In the genomic region with DNA sequence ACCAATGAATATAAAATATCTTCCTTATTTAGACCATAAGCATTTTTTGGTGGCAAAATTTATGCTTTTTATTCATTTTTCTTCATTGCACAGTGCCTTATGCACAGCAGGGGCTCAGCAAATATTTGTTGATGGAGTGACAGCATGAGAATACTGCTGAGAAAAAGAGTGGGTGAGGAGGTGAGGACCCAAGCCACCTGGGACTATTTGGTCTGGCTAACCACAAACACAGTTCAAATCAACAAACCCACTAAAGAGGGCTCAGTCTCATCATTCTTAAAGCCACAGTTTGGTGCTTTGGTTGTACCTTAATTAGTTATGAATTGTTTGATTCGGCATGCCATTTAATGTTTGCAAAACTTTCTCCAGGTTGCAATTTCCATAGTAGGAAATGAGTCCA, we compare ENCODE assay signal across 28 cellular contexts.
DNase-seq lines count a peak whose midpoint lies in the region; ATAC-seq, FAIRE-seq and TF ChIP-seq lines count a peak whose summit lies in the region.
"Had no signal": no experiment of that assay in that cellular context is flagged by ENCODE, and none has a peak within 500 bp of the region (broad histone marks: within the 10 kb centered on the region; RNA-seq: fewer than 3 reads in every experiment).

No MANE protein-coding gene starts in this region.

- no peaks in the 10 kb centered on the region for H4K20me1 ChIP-seq in BLaER1 treated with 17β-estradiol and CSF1 and Interleukin-3, amounts not matched to agents 10 nM and 100 nM
- H4K20me1 ChIP-seq in GM12878 (ENCODE audit: control insufficient read depth, insufficient read depth): no peaks in the 10 kb centered on the region

- no peaks in the 10 kb centered on the region for H3K27me3 ChIP-seq in BLaER1 treated with 17β-estradiol and CSF1 and Interleukin-3, amounts not matched to agents 10 nM and 100 nM
- no peaks in the 10 kb centered on the region for H3K27me3 ChIP-seq in GM12878 (replicated peaks in 1 of 2; ENCODE audit: control insufficient read depth in 2 of 2, insufficient read depth in 2 of 2, low read length in 1 of 2)
- H3K27me3 ChIP-seq: SJSA1 had no signal

- BruUV-seq in GM12878 (replicated peaks; lab: Mats Ljungman, UMichigan): no TSS peak

- in situ Hi-C loops in GM12878 (cut with MboI): no loop called here

- WGBS in GM12878 (ENCODE audit: insufficient coverage, insufficient replicate concordance, low lambda C conversion rate, missing lambda C conversion rate): 0% methylated on average over 1 of the region's 1 CpG

- H3K79me2 ChIP-seq in GM12878 (ENCODE audit: control insufficient read depth, insufficient read depth, low read length): no peaks in the 10 kb centered on the region

- TF ChIP-seq POLR2A in GM12878 (IDR thresholded peaks at IDR 0.05; ENCODE audit: low read depth, low read length): no peak

- RAD21 ChIA-PET in GM12878 (lab: Charles Lee; ENCODE audit: unreplicated experiment): no interaction called here

- H3K4me1 ChIP-seq in BLaER1 treated with 17β-estradiol and CSF1 and Interleukin-3, amounts not matched to agents 10 nM and 100 nM: peaks cover 0 to 57% (median 35%) of the 10 kb centered on the region in 10 experiments; a peak in 15 of 20 replicates
- no peaks in the 10 kb centered on the region for H3K4me1 ChIP-seq in GM12878 (ENCODE audit: control insufficient read depth, insufficient read depth, low read length)
- H3K4me1 ChIP-seq: Caco-2, SJSA1 had no signal

- intact Hi-C loops in GM12878 (cut with micrococcal nuclease; ENCODE audit: unreplicated experiment): no loop called here

- H3K4me2 ChIP-seq in BLaER1 treated with 17β-estradiol and CSF1 and Interleukin-3, amounts not matched to agents 10 nM and 100 nM: peak overlapping the region in 8 of 11 experiments; percentile 6 to 65 (median 44); a peak in 14 of 22 replicates
- no peak overlapping the region for H3K4me2 ChIP-seq in GM12878 (ENCODE audit: control insufficient read depth, insufficient read depth)

- H2AFZ ChIP-seq in GM12878 (ENCODE audit: control insufficient read depth, low read depth, low read length): no peak overlapping the region
- H2AFZ ChIP-seq: GM23248 had no signal

- no peak overlapping the region for H3K4me3 ChIP-seq in BLaER1 treated with 17β-estradiol and CSF1 and Interleukin-3, amounts not matched to agents 10 nM and 100 nM
- H3K4me3 ChIP-seq in GM12878: no peak overlapping the region
- H3K4me3 ChIP-seq: GM23248, SJSA1 had no signal

- no peak for TF ChIP-seq EP300 in GM12878 (IDR thresholded peaks at IDR 0.05; ENCODE audit: borderline replicate concordance in 1 of 2, control insufficient read depth in 1 of 2, low read depth in 2 of 2, low read length in 2 of 2)

- no peak for TF ChIP-seq RAD21 in GM12878 (IDR thresholded peaks at IDR 0.05; ENCODE audit: insufficient read depth, low read depth, low read length)

- peaks cover 10 to 18% (median 13%) of the 10 kb centered on the region in 11 experiments for H3K9me3 ChIP-seq in BLaER1 treated with 17β-estradiol and CSF1 and Interleukin-3, amounts not matched to agents 10 nM and 100 nM (replicated peaks in 1 of 11)
- peaks cover 2% of the 10 kb centered on the region; the same call in 1 of the 3 replicates for H3K9me3 ChIP-seq in GM12878 (replicated peaks; ENCODE audit: control insufficient read depth, insufficient read depth, low read length)
- H3K9me3 ChIP-seq: Caco-2, SJSA1 had no signal

- POLR2A ChIA-PET in GM12878 (lab: Charles Lee): no interaction called here

- peak; percentile 75 for ATAC-seq in GM18868 (IDR thresholded peaks at IDR 0.05; ENCODE audit: unreplicated experiment)
- ATAC-seq in GM12878: peak; percentile 19; the same call in 1 of the 3 replicates
- no peak for ATAC-seq in HG03571 (IDR thresholded peaks at IDR 0.05; ENCODE audit: unreplicated experiment)
- no peak for ATAC-seq in GM19328 (IDR thresholded peaks at IDR 0.05; ENCODE audit: unreplicated experiment)
- ATAC-seq: CD8-positive, alpha-beta T cell had no signal

- H3K9ac ChIP-seq in BLaER1 treated with 17β-estradiol and CSF1 and Interleukin-3, amounts not matched to agents 10 nM and 100 nM: no peak overlapping the region
- no peak overlapping the region for H3K9ac ChIP-seq in GM12878 (ENCODE audit: control insufficient read depth, insufficient read depth, low read length)
- H3K9ac ChIP-seq: GM23248 had no signal

- H3K36me3 ChIP-seq in BLaER1 treated with 17β-estradiol and CSF1 and Interleukin-3, amounts not matched to agents 10 nM and 100 nM: no peaks in the 10 kb centered on the region
- no peaks in the 10 kb centered on the region for H3K36me3 ChIP-seq in GM12878 (ENCODE audit: control insufficient read depth in 2 of 2, insufficient read depth in 2 of 2, low read length in 1 of 2)
- H3K36me3 ChIP-seq: SJSA1 had no signal

- H3K27ac ChIP-seq in BLaER1 treated with 17β-estradiol and CSF1 and Interleukin-3, amounts not matched to agents 10 nM and 100 nM: no peak overlapping the region
- no peak overlapping the region for H3K27ac ChIP-seq in GM12878 (ENCODE audit: control insufficient read depth, insufficient read depth)
- H3K27ac ChIP-seq: C4-2B, GM23248, SJSA1 had no signal

- no peak for TF ChIP-seq CTCF in GM12878 (IDR thresholded peaks at IDR 0.05 in 2 of 3, conservative IDR thresholded peaks at IDR 0.05 in 1 of 3; ENCODE audit: control insufficient read depth in 2 of 3, extremely low read depth in 1 of 3, insufficient read depth in 1 of 3, low read depth in 3 of 3, low read length in 3 of 3)

- SMC1A ChIA-PET in GM12878 (lab: Charles Lee; ENCODE audit: uncharacterized antibody, unreplicated experiment): no interaction called here

- DNase-seq in NCI-H748 (lab: John Stamatoyannopoulos, UW; ENCODE audit: unreplicated experiment): peak; percentile 62
- DNase-seq in GM12878 (ENCODE audit: low read depth, low spot score): no peak
- DNase-seq in NCI-H345 treated with DMSO at 0.1 percent for 48 hours (lab: John Stamatoyannopoulos, UW; ENCODE audit: unreplicated experiment): no peak
- DNase-seq: Caco-2; CD8-positive, alpha-beta T cell; DMS79 treated with DMSO at 0.1 percent for 48 hours; GM23248; H7; KBM-7; MV-4-11; NCI-H1105; NCI-H1436 treated with DMSO at 0.1 percent for 48 hours; NCI-H187 treated with DMSO at 0.1 percent for 48 hours; NCI-H2107; NCI-H510A; NCI-H774; NK-92 treated with Interleukin-12 subunit alpha and Interleukin-12 subunit beta, amount 100 ng/mL, for 24 hours; Right ventricle myocardium superior; RPMI8226; T-helper 1 cell had no signal

- CTCF ChIA-PET in GM12878 (lab: Yijun Ruan, JAX): no interaction called here

- FAIRE-seq in GM12878 (lab: Jason Lieb, UNC): no peak
- FAIRE-seq: A204.1, HTR-8/SVneo had no signal

TF ChIP-seq in GM12878, 131 proteins besides CTCF, POLR2A, EP300 and RAD21:
- TF ChIP-seq EED (IDR thresholded peaks at IDR 0.05; ENCODE audit: low read depth) (no peak), RUNX3 (IDR thresholded peaks at IDR 0.05; ENCODE audit: low read length) (peak; percentile 32; the same call in 1 of the 2 replicates), TCF12 (IDR thresholded peaks at IDR 0.05; ENCODE audit: low read depth, low read length) (0 out of 2 replicates have a peak, but pooled peaks have one; percentile 14), MEF2B (IDR thresholded peaks at IDR 0.05; ENCODE audit: partially characterized antibody, poor library complexity, severe bottlenecking) (peak; percentile 76), STAT1 (conservative IDR thresholded peaks at IDR 0.05) (no peak)

Comparison
In these comparisons a context has a peak if more than half of its experiments do, and no peak if none do; other contexts are left out.
1. ATAC-seq: peak in GM18868 (single experiment) and GM12878 (single experiment); none in HG03571 (single experiment) and GM19328 (single experiment).